ENCODE assay signal across 8 cellular contexts in the genomic region with DNA sequence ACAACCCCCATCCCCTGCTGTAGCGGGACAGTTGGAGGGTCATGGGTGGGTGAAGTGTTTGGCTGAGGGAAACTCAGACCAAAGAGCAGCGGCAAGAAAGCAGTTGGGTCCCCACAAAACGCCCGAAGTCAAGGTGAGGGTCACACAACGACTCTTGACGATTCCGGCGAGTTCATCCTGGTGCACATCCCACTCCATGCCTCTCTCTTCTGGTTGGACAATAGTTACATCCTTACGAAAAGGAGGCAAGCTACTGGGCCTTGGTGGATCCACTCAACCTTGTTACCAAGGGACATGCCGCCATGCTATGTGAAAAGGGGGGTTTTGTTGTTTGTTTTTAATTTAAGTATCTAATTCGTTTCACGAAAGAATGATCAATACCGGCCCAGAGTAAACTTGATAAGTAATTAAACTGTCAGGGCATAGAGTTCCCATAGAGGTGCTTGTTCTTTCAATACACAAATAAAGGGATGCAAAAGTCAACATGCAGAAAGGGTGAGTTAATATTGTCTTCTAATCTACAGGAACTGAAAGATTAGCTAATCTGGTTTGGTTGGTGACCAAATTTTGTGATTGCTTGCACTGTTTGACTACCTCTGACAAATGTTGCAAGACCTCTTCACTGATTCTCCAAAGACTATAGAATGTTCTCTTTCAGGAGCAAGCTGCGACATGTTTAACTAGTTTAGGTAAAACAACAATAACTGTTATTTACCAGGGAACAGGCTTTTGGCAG. TPM values are rescaled to one million over a fixed set of nuclear protein-coding genes. Genes with fewer than 3 reads are reported as not detected.
A peak's percentile ranks its signal among the peaks of the same experiment; 100 is the strongest.
DNase-seq lines count a peak whose midpoint lies in the region; ATAC-seq and TF ChIP-seq lines count a peak whose summit lies in the region.

No MANE protein-coding gene starts in this region.

- peak overlapping the region; percentile 95 for H3K4me2 ChIP-seq in GM23248 (ENCODE audit: unreplicated experiment)

- no peaks in the 10 kb centered on the region for H3K9me2 ChIP-seq in GM23248 (ENCODE audit: insufficient read depth)

- H3K79me2 ChIP-seq in GM23248 (ENCODE audit: insufficient read depth), result peaks cover 66% of the 10 kb centered on the region

- intact Hi-C loops in lower lobe of right lung (cut with DNase I) (no loop called here), thyroid gland (cut with DNase I) (loop anchor here (10.0 kb wide), 1 partner anchor 492 kb away; no protein-coding TSS in a partner anchor)

- H3K4me3 ChIP-seq in GM23248 (peak overlapping the region; percentile 82), coronary artery (peak overlapping the region; percentile 89), lower lobe of right lung (peak overlapping the region; percentile 74), thyroid gland (replicated peaks in 1 of 3) (peak overlapping the region; percentile 23 to 87 (median 42))

- WGBS in GM23248 (ENCODE audit: low coverage in 1 of 2, low lambda C conversion rate in 2 of 2, missing lambda C conversion rate in 2 of 2), 2 experiments, result 10 to 13% methylated on average over 12 to 14 of the region's 14 CpGs
- 18 to 29% methylated on average over 14 of the region's 14 CpGs for WGBS in thyroid gland, 2 donors

- TF ChIP-seq CTCF in coronary artery (IDR thresholded peaks at IDR 0.05), result no peak
- no peak for TF ChIP-seq CTCF in lower lobe of right lung (IDR thresholded peaks at IDR 0.05)
- TF ChIP-seq CTCF in thyroid gland (IDR thresholded peaks at IDR 0.05), result no peak

- in situ Hi-C loops in GM23248 (cut with MboI), result loop anchor here (10.0 to 25.0 kb wide), 2 partner anchors 162 to 499 kb away; no protein-coding TSS in a partner anchor

- DNase-seq in AG08396 (ENCODE audit: low spot score), result peak; percentile 32
- DNase-seq in GM23248, result peak; percentile 53
- peak; percentile 43 for DNase-seq in RPMI7951 (ENCODE audit: low read depth)
- DNase-seq in coronary artery (ENCODE audit: low spot score), result no peak
- no peak for DNase-seq in lower lobe of right lung
- DNase-seq in thyroid gland, result peak in 1 of 2 donors; percentile 21
- DNase-seq in KG1 (lab: John Stamatoyannopoulos, UW), result no peak
- DNase-seq in stimulated activated naive CD4-positive, alpha-beta T cell treated with Interleukin-2 at 50 U/mL for 16 hours (lab: John Stamatoyannopoulos, UW), result no peak

- H2AFZ ChIP-seq in GM23248, result peak overlapping the region; percentile 93

- H3K27ac ChIP-seq in GM23248 (peak overlapping the region; percentile 89), coronary artery (peak overlapping the region; percentile 81 to 91), lower lobe of right lung (peak overlapping the region; percentile 92), thyroid gland (peak overlapping the region; percentile 76 to 95 (median 94))

- H4K20me1 ChIP-seq in GM23248 (ENCODE audit: insufficient read depth), result no peaks in the 10 kb centered on the region

- ATAC-seq in lower lobe of right lung, result peak; percentile 33 to 43

- H3K9ac ChIP-seq in GM23248, result peak overlapping the region; percentile 95

- peaks cover 25% of the 10 kb centered on the region for H3K36me3 ChIP-seq in GM23248 (ENCODE audit: low read depth)
- peaks cover 22% of the 10 kb centered on the region for H3K36me3 ChIP-seq in lower lobe of right lung
- H3K36me3 ChIP-seq in thyroid gland, result no peaks in the 10 kb centered on the region

- H3K4me1 ChIP-seq in GM23248 (ENCODE audit: insufficient read depth), result peaks cover 25% of the 10 kb centered on the region
- peaks cover 26% of the 10 kb centered on the region for H3K4me1 ChIP-seq in lower lobe of right lung
- peaks cover 5 to 13% of the 10 kb centered on the region in 2 donors for H3K4me1 ChIP-seq in thyroid gland

- TF ChIP-seq POLR2A in thyroid gland (IDR thresholded peaks at IDR 0.05), result no peak

- H3K27me3 ChIP-seq in GM23248 (replicated peaks; ENCODE audit: insufficient read depth) (no peaks in the 10 kb centered on the region), lower lobe of right lung (ENCODE audit: low read depth) (no peaks in the 10 kb centered on the region), thyroid gland (no peaks in the 10 kb centered on the region)

- H3F3A ChIP-seq in GM23248 (ENCODE audit: insufficient read depth), result no peaks in the 10 kb centered on the region

- no peaks in the 10 kb centered on the region for H3K9me3 ChIP-seq in GM23248 (ENCODE audit: low read depth)
- no peaks in the 10 kb centered on the region for H3K9me3 ChIP-seq in lower lobe of right lung
- no peaks in the 10 kb centered on the region for H3K9me3 ChIP-seq in thyroid gland

RNA-seq across cellular contexts. Expression of a gene that starts 0.7 kb away (rescaled TPM):
- total RNA-seq in GM23248 (2014; rRNA removed; shearing (Covaris generic)), result 39.6 and 42.5 TPM in 2 replicates
- 58.8 and 61.5 TPM in 2 replicates for polyA plus RNA-seq in GM23248 (2016; fragmentation: Nextera tagmentation; extraction: Ambion mirVana)
- total RNA-seq in RPMI7951 (2014; rRNA removed; shearing (Covaris generic)), result 41.1 and 51.4 TPM in 2 replicates
- total RNA-seq in lower lobe of right lung, result 55.9 TPM
- 10 to 100 TPM; 37.4 to 55.9 (median 41.2) TPM for total RNA-seq in thyroid gland

Comparison
In these comparisons a context has a peak if more than half of its experiments do, and no peak if none do; other contexts are left out.
1. DNase-seq: peak in AG08396 (single experiment), GM23248 (single experiment) and RPMI7951 (single experiment); none in coronary artery (single experiment), lower lobe of right lung (single experiment), KG1 (single experiment) and stimulated activated naive CD4-positive, alpha-beta T cell treated with Interleukin-2 at 50 U/mL for 16 hours (single experiment).
2. Peak in every context shown above with its lines, with median percentiles within 50 percentile points of each other: H3K27ac ChIP-seq and H3K4me3 ChIP-seq.